ENCODE assay signal across 9 cellular contexts in genomic region chr13:114130708-114131580, GRCh38. TPM values are rescaled to one million over a fixed set of nuclear protein-coding genes. Genes with fewer than 3 reads are reported as not detected.
DNase-seq lines count a peak whose midpoint lies in the region; ATAC-seq and TF ChIP-seq lines count a peak whose summit lies in the region.
"Had no signal": no experiment of that assay in that cellular context is flagged by ENCODE, and none has a peak within 500 bp of the region (broad histone marks: within the 10 kb centered on the region; RNA-seq: fewer than 3 reads in every experiment).

No MANE protein-coding gene starts in this region.

- peaks cover 11% of the 10 kb centered on the region for H3K36me3 ChIP-seq in CD8-positive, alpha-beta memory T cell (ENCODE audit: insufficient read depth, low read length)
- H3K36me3 ChIP-seq in OCI-LY7 (ENCODE audit: insufficient read depth, low read length) (no peaks in the 10 kb centered on the region), neural cell (ENCODE audit: insufficient read depth, low read length) (no peaks in the 10 kb centered on the region)

- TF ChIP-seq CTCF in OCI-LY7 (conservative IDR thresholded peaks at IDR 0.05; ENCODE audit: low read length) (no peak), fibroblast of villous mesenchyme (IDR thresholded peaks at IDR 0.05; ENCODE audit: insufficient read depth, low read depth, low read length) (no peak), neural cell (IDR thresholded peaks at IDR 0.05; ENCODE audit: poor library complexity, severe bottlenecking) (no peak)

- peak overlapping the region; percentile 100 for H3K4me3 Mint-ChIP-seq in CD8-positive, alpha-beta memory T cell

- H3K9ac ChIP-seq in neural cell (ENCODE audit: low read length): peak overlapping the region; percentile 72

- POLR2A ChIA-PET in CD8-positive, alpha-beta memory T cell (lab: Charles Lee): interaction anchor here (0.8 to 2.6 kb wide), 9 partner anchors 10 to 922 kb away, joined by 3 to 25 read pairs (median 5); partner anchors contain the start of gene CUL4A
- POLR2A ChIA-PET in OCI-LY7 (lab: Charles Lee): no interaction called here

- BruUV-seq in OCI-LY7 (replicated peaks; lab: Mats Ljungman, UMichigan): no TSS peak

- peaks cover 8% of the 10 kb centered on the region; the same call in 1 of the 2 replicates for H4K20me1 ChIP-seq in OCI-LY7 (ENCODE audit: insufficient read depth, low read length)
- H4K20me1 ChIP-seq in neural cell (ENCODE audit: insufficient read depth): no peaks in the 10 kb centered on the region

- H3K79me2 ChIP-seq in OCI-LY7 (ENCODE audit: insufficient read depth, low read depth, low read length) (no peaks in the 10 kb centered on the region), neural cell (replicated peaks; ENCODE audit: insufficient read depth, low read length) (peaks cover 34% of the 10 kb centered on the region)

- H3K4me1 Mint-ChIP-seq in CD8-positive, alpha-beta memory T cell: peaks cover 58 to 81% (median 70%) of the 10 kb centered on the region in 3 donors

- intact Hi-C loops in OCI-LY7 (cut with micrococcal nuclease; ENCODE audit: unreplicated experiment): no loop called here

- H2AFZ ChIP-seq in OCI-LY7 (ENCODE audit: low read length) (peak overlapping the region; percentile 44; the same call in 1 of the 2 replicates), neural cell (ENCODE audit: low read depth, low read length) (peak overlapping the region; percentile 69)

- TF ChIP-seq EP300 in neural cell (conservative IDR thresholded peaks at IDR 0.05; ENCODE audit: poor library complexity, severe bottlenecking): no peak

- peaks cover 6 to 45% (median 9%) of the 10 kb centered on the region in 3 donors for H3K36me3 Mint-ChIP-seq in CD8-positive, alpha-beta memory T cell

- no peaks in the 10 kb centered on the region for H3F3A ChIP-seq in neural cell (ENCODE audit: insufficient read depth, low read length, poor library complexity, severe bottlenecking)

- H3K27ac Mint-ChIP-seq in CD8-positive, alpha-beta memory T cell: peak overlapping the region; percentile 80 to 99 (median 98)

- H3K9me2 ChIP-seq in OCI-LY7 (ENCODE audit: insufficient read depth, low read length) (no peaks in the 10 kb centered on the region), neural cell (ENCODE audit: insufficient read depth, low read length) (no peaks in the 10 kb centered on the region)

- H3K27ac ChIP-seq in CD8-positive, alpha-beta memory T cell (ENCODE audit: low read depth, low read length): peak overlapping the region; percentile 85
- H3K27ac ChIP-seq in OCI-LY7 (ENCODE audit: low read depth, low read length, poor library complexity, severe bottlenecking): no peak overlapping the region
- peak overlapping the region; percentile 57 for H3K27ac ChIP-seq in neural cell (ENCODE audit: low read length)

- ATAC-seq in GM19328 (IDR thresholded peaks at IDR 0.05; ENCODE audit: unreplicated experiment) (no peak), GM18909 (IDR thresholded peaks at IDR 0.05; ENCODE audit: poor library complexity, unreplicated experiment) (no peak)

- peak overlapping the region; percentile 89 for H3K4me3 ChIP-seq in CD8-positive, alpha-beta memory T cell (ENCODE audit: low read length)
- peak overlapping the region; percentile 63 for H3K4me3 ChIP-seq in OCI-LY7 (ENCODE audit: low read depth, low read length, poor library complexity, severe bottlenecking)
- H3K4me3 ChIP-seq in fibroblast of villous mesenchyme (ENCODE audit: low read depth, low read length): peak overlapping the region; percentile 82
- peak overlapping the region; percentile 94 for H3K4me3 ChIP-seq in neural cell (ENCODE audit: low read length)

- peaks cover 0 to 4% of the 10 kb centered on the region in 2 donors for H3K27me3 Mint-ChIP-seq in CD8-positive, alpha-beta memory T cell

- no peaks in the 10 kb centered on the region for H3K27me3 ChIP-seq in CD8-positive, alpha-beta memory T cell (ENCODE audit: insufficient read depth, low read length, poor library complexity, severe bottlenecking)
- no peaks in the 10 kb centered on the region for H3K27me3 ChIP-seq in neural cell (ENCODE audit: insufficient read depth, low read depth, low read length)

- DNase-seq in CD8-positive, alpha-beta memory T cell: peak; percentile 44 to 83 (median 77)
- DNase-seq in HCEC 1CT (peak; percentile 89), OCI-LY7 (ENCODE audit: low spot score) (no peak), fibroblast of villous mesenchyme (ENCODE audit: low read depth) (peak; percentile 91)
- DNase-seq in activated effector memory CD4-positive, alpha-beta T cell treated with Interleukin-2 at 50 U/mL for 16 hours: peak; percentile 68

- H3K9me3 Mint-ChIP-seq in CD8-positive, alpha-beta memory T cell: no peaks in the 10 kb centered on the region

- CTCF ChIA-PET in CD8-positive, alpha-beta memory T cell (lab: Charles Lee): interaction anchor here (1.0 to 9.0 kb wide), 10 partner anchors 9 to 106 kb away, joined by 3 to 60 read pairs (median 4); no protein-coding TSS in a partner anchor
- CTCF ChIA-PET in OCI-LY7 (lab: Charles Lee; ENCODE audit: unreplicated experiment): no interaction called here

- no peaks in the 10 kb centered on the region for H3K9me3 ChIP-seq in CD8-positive, alpha-beta memory T cell (ENCODE audit: low read length)
- no peaks in the 10 kb centered on the region for H3K9me3 ChIP-seq in OCI-LY7 (ENCODE audit: low read length)
- H3K9me3 ChIP-seq in neural cell (ENCODE audit: low read length): no peaks in the 10 kb centered on the region

- TF ChIP-seq RAD21 in neural cell (conservative IDR thresholded peaks at IDR 0.05): no peak

- peaks cover 63% of the 10 kb centered on the region for H3K4me1 ChIP-seq in CD8-positive, alpha-beta memory T cell (ENCODE audit: insufficient read depth, low read length)
- peaks cover 40% of the 10 kb centered on the region for H3K4me1 ChIP-seq in OCI-LY7 (ENCODE audit: insufficient read depth, low read length, poor library complexity, severe bottlenecking)

- H3K4me2 ChIP-seq in OCI-LY7 (ENCODE audit: low read length) (peak overlapping the region; percentile 73), neural cell (ENCODE audit: low read length) (peak overlapping the region; percentile 52)

TF ChIP-seq in neural cell, 6 proteins besides CTCF, POLR2A, EP300 and RAD21:
- no peak for TF ChIP-seq POLR2AphosphoS5 (IDR thresholded peaks at IDR 0.05)
- TF ChIP-seq, protein P1, sequence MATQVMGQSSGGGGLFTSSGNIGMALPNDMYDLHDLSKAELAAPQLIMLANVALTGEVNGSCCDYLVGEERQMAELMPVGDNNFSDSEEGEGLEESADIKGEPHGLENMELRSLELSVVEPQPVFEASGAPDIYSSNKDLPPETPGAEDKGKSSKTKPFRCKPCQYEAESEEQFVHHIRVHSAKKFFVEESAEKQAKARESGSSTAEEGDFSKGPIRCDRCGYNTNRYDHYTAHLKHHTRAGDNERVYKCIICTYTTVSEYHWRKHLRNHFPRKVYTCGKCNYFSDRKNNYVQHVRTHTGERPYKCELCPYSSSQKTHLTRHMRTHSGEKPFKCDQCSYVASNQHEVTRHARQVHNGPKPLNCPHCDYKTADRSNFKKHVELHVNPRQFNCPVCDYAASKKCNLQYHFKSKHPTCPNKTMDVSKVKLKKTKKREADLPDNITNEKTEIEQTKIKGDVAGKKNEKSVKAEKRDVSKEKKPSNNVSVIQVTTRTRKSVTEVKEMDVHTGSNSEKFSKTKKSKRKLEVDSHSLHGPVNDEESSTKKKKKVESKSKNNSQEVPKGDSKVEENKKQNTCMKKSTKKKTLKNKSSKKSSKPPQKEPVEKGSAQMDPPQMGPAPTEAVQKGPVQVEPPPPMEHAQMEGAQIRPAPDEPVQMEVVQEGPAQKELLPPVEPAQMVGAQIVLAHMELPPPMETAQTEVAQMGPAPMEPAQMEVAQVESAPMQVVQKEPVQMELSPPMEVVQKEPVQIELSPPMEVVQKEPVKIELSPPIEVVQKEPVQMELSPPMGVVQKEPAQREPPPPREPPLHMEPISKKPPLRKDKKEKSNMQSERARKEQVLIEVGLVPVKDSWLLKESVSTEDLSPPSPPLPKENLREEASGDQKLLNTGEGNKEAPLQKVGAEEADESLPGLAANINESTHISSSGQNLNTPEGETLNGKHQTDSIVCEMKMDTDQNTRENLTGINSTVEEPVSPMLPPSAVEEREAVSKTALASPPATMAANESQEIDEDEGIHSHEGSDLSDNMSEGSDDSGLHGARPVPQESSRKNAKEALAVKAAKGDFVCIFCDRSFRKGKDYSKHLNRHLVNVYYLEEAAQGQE (IDR thresholded peaks at IDR 0.05; ENCODE audit: borderline replicate concordance): no peak
- no peak for TF ChIP-seq SMC3 (conservative IDR thresholded peaks at IDR 0.05; ENCODE audit: poor library complexity)
- no peak for TF ChIP-seq TAF1 (IDR thresholded peaks at IDR 0.05; ENCODE audit: low read depth)
- TF ChIP-seq EZH2 (IDR thresholded peaks at IDR 0.05; ENCODE audit: borderline replicate concordance, insufficient read depth, low read length, poor library complexity, severe bottlenecking): no peak
- TF ChIP-seq MXI1 (conservative IDR thresholded peaks at IDR 0.05; ENCODE audit: poor library complexity, severe bottlenecking): no peak

RNA-seq across cellular contexts. Expression of gene RASA3, which starts 1.5 kb away (rescaled TPM):
- 10 to 100 TPM; 26.4 to 27.1 TPM for total RNA-seq in CD8-positive, alpha-beta memory T cell
- 123 TPM for polyA plus RNA-seq in CD8-positive, alpha-beta memory T cell
- total RNA-seq in OCI-LY7 (2014; rRNA removed; shearing (Covaris generic)): 3.6 and 4.4 TPM in 2 replicates
- 15.0 and 17.9 TPM in 2 replicates for total RNA-seq in OCI-LY7 (2022)
- total RNA-seq in fibroblast of villous mesenchyme: 34.1 and 41.6 TPM in 2 replicates
- polyA plus RNA-seq in neural cell: 8.5 and 10.8 TPM in 2 replicates
- polyA minus RNA-seq in neural cell: 13.2 and 13.6 TPM in 2 replicates

RNA-seq across cellular contexts. Expression of gene CFAP97D2, which starts 48.1 kb away (rescaled TPM):
- not detected for total RNA-seq in CD8-positive, alpha-beta memory T cell
- polyA plus RNA-seq in CD8-positive, alpha-beta memory T cell: 0.31 TPM
- not detected in 2 replicates for total RNA-seq in OCI-LY7 (2014; rRNA removed; shearing (Covaris generic))
- total RNA-seq in OCI-LY7 (2022) (not detected in 2 replicates), fibroblast of villous mesenchyme (not detected in 2 replicates)
- polyA plus RNA-seq in neural cell: not detected in 2 replicates
- polyA minus RNA-seq in neural cell: not detected in 2 replicates
- total RNA-seq: T-helper 2 cell treated with Interferon-gamma antibody and Interleukin-4, amounts not matched to agents 100 ng/mL and 5 ng/mL, for 36 hours had no signal
